ENCODE assay signal across 15 cellular contexts in genomic region chr7:113004726-113005454, GRCh38.
"Had no signal": no experiment of that assay in that cellular context is flagged by ENCODE, and none has a peak within 500 bp of the region (broad histone marks: within the 10 kb centered on the region; RNA-seq: fewer than 3 reads in every experiment).

No MANE protein-coding gene starts in this region.

- DNase-seq: activated CD4-positive, alpha-beta T cell treated with anti-CD3 and anti-CD28 coated beads for 1 hour; activated CD8-positive, alpha-beta memory T cell treated with anti-CD3 and anti-CD28 coated beads, Interleukin-2, amount 50 U/mL, for 4 hours; activated CD8-positive, alpha-beta T cell treated with anti-CD3 and anti-CD28 coated beads for 36 hours; activated naive CD4-positive, alpha-beta T cell treated with anti-CD3 and anti-CD28 coated beads for 36 hours; cortex of kidney; effector CD8-positive, alpha-beta T cell; gastrocnemius medialis; heart right ventricle; left lung; natural killer cell; stimulated activated CD4-positive, alpha-beta T cell treated with anti-CD3 and anti-CD28 coated beads, Interleukin-12 subunit alpha, Interleukin-12 subunit beta, amount 100 ng/mL, for 4 hours; stimulated activated naive CD8-positive, alpha-beta T cell treated with anti-CD3 and anti-CD28 coated beads, Interleukin-15, Interleukin-2, amounts not matched to agents 100 U/mL and 50 U/mL, for 24 hours; upper lobe of left lung had no signal

- ATAC-seq: activated CD8-positive, alpha-beta T cell treated with anti-CD3 and anti-CD28 coated beads for 36 hours; gastrocnemius medialis; heart right ventricle; left lung; natural killer cell; sciatic nerve; stimulated activated naive CD8-positive, alpha-beta T cell treated with anti-CD3 and anti-CD28 coated beads, Interleukin-15, Interleukin-2, amounts not matched to agents 100 U/mL and 50 U/mL, for 24 hours had no signal

- FAIRE-seq: keratinocyte had no signal
